Comparison of ENCODE assay signal across 8 cellular contexts in genomic region chr1:246724001-246724724, GRCh38. TPM values are rescaled to one million over a fixed set of nuclear protein-coding genes. Genes with fewer than 3 reads are reported as not detected.
A peak's percentile ranks its signal among the peaks of the same experiment; 100 is the strongest.
DNase-seq lines count a peak whose midpoint lies in the region; ATAC-seq and TF ChIP-seq lines count a peak whose summit lies in the region.

A gene with protein sequence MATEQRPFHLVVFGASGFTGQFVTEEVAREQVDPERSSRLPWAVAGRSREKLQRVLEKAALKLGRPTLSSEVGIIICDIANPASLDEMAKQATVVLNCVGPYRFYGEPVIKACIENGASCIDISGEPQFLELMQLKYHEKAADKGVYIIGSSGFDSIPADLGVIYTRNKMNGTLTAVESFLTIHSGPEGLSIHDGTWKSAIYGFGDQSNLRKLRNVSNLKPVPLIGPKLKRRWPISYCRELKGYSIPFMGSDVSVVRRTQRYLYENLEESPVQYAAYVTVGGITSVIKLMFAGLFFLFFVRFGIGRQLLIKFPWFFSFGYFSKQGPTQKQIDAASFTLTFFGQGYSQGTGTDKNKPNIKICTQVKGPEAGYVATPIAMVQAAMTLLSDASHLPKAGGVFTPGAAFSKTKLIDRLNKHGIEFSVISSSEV (plus strand): TSS chr1:246724409. CDS start chr1:246724423, 14 bp downstream.

- peak within 1 kb of the TSS; percentile 61 for H3K27ac ChIP-seq in GM23248
- no peak within 1 kb of the TSS for H3K27ac ChIP-seq in foreskin keratinocyte

- H3K36me3 ChIP-seq in GM23248 (ENCODE audit: low read depth) (peaks cover 13% of the 10 kb centered on the region), neuron (ENCODE audit: insufficient read depth, low read length) (peaks cover 26% of the 10 kb centered on the region)

- peak; percentile 87 for ATAC-seq in foreskin keratinocyte

- H3K27me3 ChIP-seq in GM23248 (replicated peaks; ENCODE audit: insufficient read depth), result no peaks in the 10 kb centered on the region
- H3K27me3 ChIP-seq in foreskin keratinocyte, result no peaks in the 10 kb centered on the region
- H3K27me3 ChIP-seq in neuron (ENCODE audit: insufficient read depth, low read length), result no peaks in the 10 kb centered on the region

- peaks cover 12% of the 10 kb centered on the region for H3K4me1 ChIP-seq in GM23248 (ENCODE audit: insufficient read depth)
- no peaks in the 10 kb centered on the region for H3K4me1 ChIP-seq in foreskin keratinocyte
- H3K4me1 ChIP-seq in neuron (ENCODE audit: insufficient read depth, low read length), result peaks cover 10% of the 10 kb centered on the region

- peak within 1 kb of the TSS; percentile 89 for H3K9ac ChIP-seq in GM23248

- 0 to 2% methylated on average over 50 to 70 of the region's 89 CpGs for WGBS in GM23248 (ENCODE audit: low coverage in 1 of 2, low lambda C conversion rate in 2 of 2, missing lambda C conversion rate in 2 of 2), 2 experiments

- H3K4me2 ChIP-seq in GM23248 (ENCODE audit: unreplicated experiment), result peak within 1 kb of the TSS; percentile 92

- TF ChIP-seq CTCF in foreskin keratinocyte (conservative IDR thresholded peaks at IDR 0.05), result no peak
- no peak for TF ChIP-seq CTCF in subcutaneous adipose tissue (IDR thresholded peaks at IDR 0.05; ENCODE audit: low read depth)

- in situ Hi-C loops in GM23248 (cut with MboI), result no loop called here

- 0 out of 2 replicates have a peak, but pooled peaks cover 8% of the 10 kb centered on the region for H3K79me2 ChIP-seq in GM23248 (ENCODE audit: insufficient read depth)

- no peaks in the 10 kb centered on the region for H3K9me2 ChIP-seq in GM23248 (ENCODE audit: insufficient read depth)

- H3K4me3 ChIP-seq in GM23248, result peak within 1 kb of the TSS; percentile 90
- peak within 1 kb of the TSS; percentile 84 for H3K4me3 ChIP-seq in neuron (ENCODE audit: low read length)

- H3K9me3 ChIP-seq in GM23248 (ENCODE audit: low read depth) (no peaks in the 10 kb centered on the region), neuron (ENCODE audit: low read length) (peaks cover 13% of the 10 kb centered on the region)

- H2AFZ ChIP-seq in GM23248 (peak within 1 kb of the TSS; percentile 98), neuron (ENCODE audit: low read depth, low read length) (peak within 1 kb of the TSS; percentile 98)

- H3F3A ChIP-seq in GM23248 (ENCODE audit: insufficient read depth), result 0 out of 2 replicates have a peak, but pooled peaks cover 6% of the 10 kb centered on the region

- H4K20me1 ChIP-seq in GM23248 (ENCODE audit: insufficient read depth), result no peaks in the 10 kb centered on the region

- DNase-seq in ELF-1 (ENCODE audit: low read depth, low spot score) (peak; percentile 62), GM23248 (peak; percentile 85), Kasumi-1 (lab: John Stamatoyannopoulos, UW) (peak; percentile 61 to 77), SIG-M5 (lab: John Stamatoyannopoulos, UW) (peak; percentile 32), activated gamma-delta T cell (lab: John Stamatoyannopoulos, UW) (peak; percentile 53), foreskin keratinocyte (peak in 1 of 2 donors; percentile 48)

RNA-seq across cellular contexts. Expression of the gene that starts here (rescaled TPM):
- 26.4 and 36.3 TPM in 2 replicates for total RNA-seq in GM23248 (2014; rRNA removed; shearing (Covaris generic))
- polyA plus RNA-seq in GM23248 (2016; fragmentation: Nextera tagmentation; extraction: Ambion mirVana) (37.5 and 40.3 TPM in 2 replicates), foreskin keratinocyte (8.0 and 10.4 TPM in 2 replicates)
- total RNA-seq in foreskin keratinocyte (11.4 and 11.9 TPM in 2 replicates), subcutaneous adipose tissue (10 to 100 TPM; 46.2 to 80.7 (median 53.5) TPM)
